Comparison of ENCODE assay signal across 15 cellular contexts in genomic region chr4:8160233-8160560, GRCh38. TPM values are rescaled to one million over a fixed set of nuclear protein-coding genes. Genes with fewer than 3 reads are reported as not detected.
DNase-seq lines count a peak whose midpoint lies in the region; ATAC-seq and TF ChIP-seq lines count a peak whose summit lies in the region.
"Had no signal": no experiment of that assay in that cellular context is flagged by ENCODE, and none has a peak within 500 bp of the region (broad histone marks: within the 10 kb centered on the region; RNA-seq: fewer than 3 reads in every experiment).

No MANE protein-coding gene starts in this region.

- H3K4me2 ChIP-seq in hepatocyte: peak overlapping the region; percentile 89
- H3K4me2 ChIP-seq: KMS-11 had no signal

- H3K4me1 ChIP-seq in left ventricle myocardium inferior (peaks cover 46% of the 10 kb centered on the region), hepatocyte (ENCODE audit: insufficient read depth) (no peaks in the 10 kb centered on the region), uterus (peaks cover 4 to 11% of the 10 kb centered on the region in 2 donors)
- H3K4me1 ChIP-seq: parathyroid adenoma had no signal

- H3K27ac ChIP-seq in left ventricle myocardium inferior (replicated peaks) (no peak overlapping the region), hepatocyte (no peak overlapping the region), uterus (no peak overlapping the region)
- H3K27ac ChIP-seq: KMS-11, parathyroid adenoma, Peyer's patch had no signal

- H3K4me3 ChIP-seq in left ventricle myocardium inferior (no peak overlapping the region), hepatocyte (no peak overlapping the region), uterus (no peak overlapping the region)

- H2AFZ ChIP-seq in hepatocyte: no peak overlapping the region

- 89% methylated on average over 4 of the region's 4 CpGs for WGBS in hepatocyte (ENCODE audit: low lambda C conversion rate, missing lambda C conversion rate)

- peak overlapping the region; percentile 100 for H3K4me3 Mint-ChIP-seq in T-helper 17 cell
- peak overlapping the region; percentile 99 for H3K4me3 Mint-ChIP-seq in stimulated activated effector memory CD8-positive, alpha-beta T cell treated with anti-CD3 and anti-CD28 coated beads, Interleukin-12 subunit alpha, Interleukin-12 subunit beta, amount 100 ng/mL, for 72 hours

- no peaks in the 10 kb centered on the region for H3K79me2 ChIP-seq in hepatocyte
- H3K79me2 ChIP-seq: parathyroid adenoma had no signal

- TF ChIP-seq CTCF in left ventricle myocardium inferior (IDR thresholded peaks at IDR 0.05; ENCODE audit: borderline replicate concordance) (no peak), hepatocyte (IDR thresholded peaks at IDR 0.05; ENCODE audit: poor library complexity) (no peak), uterus (IDR thresholded peaks at IDR 0.05) (no peak)

- peaks cover 14% of the 10 kb centered on the region for H3K4me1 Mint-ChIP-seq in T-helper 17 cell
- H3K4me1 Mint-ChIP-seq in stimulated activated effector memory CD8-positive, alpha-beta T cell treated with anti-CD3 and anti-CD28 coated beads, Interleukin-12 subunit alpha, Interleukin-12 subunit beta, amount 100 ng/mL, for 72 hours: peaks cover 27% of the 10 kb centered on the region

- H3K27ac Mint-ChIP-seq in T-helper 17 cell: peak overlapping the region; percentile 93
- no peak overlapping the region for H3K27ac Mint-ChIP-seq in stimulated activated effector memory CD8-positive, alpha-beta T cell treated with anti-CD3 and anti-CD28 coated beads, Interleukin-12 subunit alpha, Interleukin-12 subunit beta, amount 100 ng/mL, for 72 hours

- no peaks in the 10 kb centered on the region for H3K9me3 ChIP-seq in left ventricle myocardium inferior (replicated peaks)
- no peaks in the 10 kb centered on the region for H3K9me3 ChIP-seq in T-helper 17 cell (ENCODE audit: control insufficient read depth, low read length, poor library complexity, severe bottlenecking)
- H3K9me3 ChIP-seq in hepatocyte (ENCODE audit: low read depth): no peaks in the 10 kb centered on the region
- no peaks in the 10 kb centered on the region for H3K9me3 ChIP-seq in uterus
- H3K9me3 ChIP-seq: Peyer's patch had no signal

- peak; percentile 62 for DNase-seq in Right ventricle myocardium inferior (ENCODE audit: missing footprints)
- no peak for DNase-seq in left ventricle myocardium inferior
- DNase-seq in T-helper 17 cell: no peak
- DNase-seq in hepatocyte (ENCODE audit: low spot score): no peak
- DNase-seq in stimulated activated effector memory CD8-positive, alpha-beta T cell treated with anti-CD3 and anti-CD28 coated beads, Interleukin-12 subunit alpha, Interleukin-12 subunit beta, amount 100 ng/mL, for 72 hours (ENCODE audit: low spot score in 2 of 2): no peak
- no peak for DNase-seq in inferior parietal cortex (ENCODE audit: extremely low spot score)
- DNase-seq in uterus: no peak
- DNase-seq: effector CD4-positive, alpha-beta T cell; NCI-H1694; NCI-H774; Peyer's patch; T-helper 1 cell had no signal

- H4K20me1 ChIP-seq in hepatocyte (ENCODE audit: insufficient read depth, poor library complexity, severe bottlenecking): no peaks in the 10 kb centered on the region

- H3K27me3 ChIP-seq in left ventricle myocardium inferior (ENCODE audit: low read depth) (peaks cover 11% of the 10 kb centered on the region), hepatocyte (peaks cover 16% of the 10 kb centered on the region), uterus (peaks cover 10% of the 10 kb centered on the region in 2 donors)
- H3K27me3 ChIP-seq: Peyer's patch had no signal

- H3K27me3 Mint-ChIP-seq in T-helper 17 cell: peaks cover 5% of the 10 kb centered on the region

- ATAC-seq in Right ventricle myocardium inferior: no peak
- no peak for ATAC-seq in T-helper 17 cell
- ATAC-seq in stimulated activated effector memory CD8-positive, alpha-beta T cell treated with anti-CD3 and anti-CD28 coated beads, Interleukin-12 subunit alpha, Interleukin-12 subunit beta, amount 100 ng/mL, for 72 hours: no peak
- no peak for ATAC-seq in GM18505 (IDR thresholded peaks at IDR 0.05; ENCODE audit: unreplicated experiment)

- no peak for TF ChIP-seq POLR2A in GM18505 (IDR thresholded peaks at IDR 0.05; ENCODE audit: borderline replicate concordance, extremely low read depth, insufficient read depth, insufficient read length)
- TF ChIP-seq POLR2A in uterus (IDR thresholded peaks at IDR 0.05): no peak

- H3K36me3 ChIP-seq in left ventricle myocardium inferior: no peaks in the 10 kb centered on the region
- H3K36me3 ChIP-seq in hepatocyte (replicated peaks; ENCODE audit: insufficient read depth, low read depth): no peaks in the 10 kb centered on the region
- H3K36me3 ChIP-seq in uterus: no peaks in the 10 kb centered on the region
- H3K36me3 ChIP-seq: Peyer's patch had no signal

- intact Hi-C loops in Right ventricle myocardium inferior (cut with DNase I) (no loop called here), left ventricle myocardium inferior (cut with micrococcal nuclease) (no loop called here), uterus (cut with DNase I; ENCODE audit: low total_unique reads) (no loop called here)

- H3K9me3 Mint-ChIP-seq in stimulated activated effector memory CD8-positive, alpha-beta T cell treated with anti-CD3 and anti-CD28 coated beads, Interleukin-12 subunit alpha, Interleukin-12 subunit beta, amount 100 ng/mL, for 72 hours: no peaks in the 10 kb centered on the region

- H3K9me2 ChIP-seq in hepatocyte (replicated peaks; ENCODE audit: insufficient read depth): no peaks in the 10 kb centered on the region

- H3K36me3 Mint-ChIP-seq in T-helper 17 cell (ENCODE audit: low read depth): peaks cover 3% of the 10 kb centered on the region
- no peaks in the 10 kb centered on the region for H3K36me3 Mint-ChIP-seq in stimulated activated effector memory CD8-positive, alpha-beta T cell treated with anti-CD3 and anti-CD28 coated beads, Interleukin-12 subunit alpha, Interleukin-12 subunit beta, amount 100 ng/mL, for 72 hours

RNA-seq across cellular contexts. Expression of gene ABLIM2, which starts 1.6 kb away (rescaled TPM):
- total RNA-seq in Right ventricle myocardium inferior (24.9 TPM), left ventricle myocardium inferior (43.5 TPM), T-helper 17 cell (1 to 10 TPM; 4.1 to 4.3 TPM), hepatocyte (0.68 and 1.7 TPM in 2 replicates), uterus (1 to 10 TPM in 2 of 4 donors, under 1 TPM in 2; 0.77 to 6.0 (median 1.5) TPM)
- polyA plus RNA-seq in hepatocyte: 2.0 and 3.3 TPM in 2 replicates

RNA-seq across cellular contexts. Expression of gene SH3TC1, which starts 38.9 kb away (rescaled TPM):
- 11.2 TPM for total RNA-seq in Right ventricle myocardium inferior
- total RNA-seq in left ventricle myocardium inferior: 13.6 TPM
- 100 to 1,000 TPM; 134 TPM for total RNA-seq in T-helper 17 cell
- 16.5 and 35.4 TPM in 2 replicates for total RNA-seq in hepatocyte
- 30.3 and 41.2 TPM in 2 replicates for polyA plus RNA-seq in hepatocyte
- total RNA-seq in uterus: 10 to 100 TPM in 2 of 4 donors, 1 to 10 TPM in 2; 5.1 to 16.4 (median 11.3) TPM
